Comparison of ENCODE assay signal across 1 cellular context in the genomic region with DNA sequence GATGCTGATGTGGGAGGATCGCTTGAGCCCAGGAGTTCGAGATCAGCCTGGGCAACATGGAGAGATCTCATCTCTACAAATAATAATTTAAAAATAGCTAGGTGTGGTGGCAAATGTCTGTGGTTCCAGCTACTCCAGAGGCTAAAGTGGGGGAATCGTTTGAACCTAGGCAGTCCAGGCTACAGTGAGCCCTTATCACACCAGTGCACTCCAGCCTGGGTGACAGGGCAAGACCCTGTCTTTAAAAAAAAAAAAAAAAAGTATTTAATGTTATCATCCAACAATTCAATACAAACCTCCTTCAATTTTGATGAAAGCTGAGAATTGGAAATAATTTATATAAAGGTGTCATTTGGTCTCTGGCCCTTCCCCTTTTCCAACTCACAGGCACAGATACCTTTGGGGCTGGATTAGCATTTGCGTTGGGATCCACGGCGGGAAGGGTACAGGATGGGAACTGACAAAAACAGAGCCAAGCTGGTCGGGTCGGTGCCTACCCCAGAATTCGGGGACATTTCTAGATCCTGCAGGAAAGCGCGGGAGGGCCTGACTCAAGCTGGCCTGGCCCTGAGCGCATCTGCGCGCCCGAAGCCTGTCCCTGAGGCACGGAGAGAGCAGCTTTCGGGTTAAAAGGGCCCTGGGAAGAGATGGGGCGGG.
TF ChIP-seq lines count a peak whose summit lies in the region.

No MANE protein-coding gene starts in this region.

TF ChIP-seq in IMR-90, 13 proteins besides CTCF, POLR2A, EP300 and RAD21:
- no peak for TF ChIP-seq NFE2L2 (IDR thresholded peaks at IDR 0.05; ENCODE audit: low read depth, low read length)
- TF ChIP-seq MXI1 (IDR thresholded peaks at IDR 0.05; ENCODE audit: borderline replicate concordance, low read depth, low read length), result no peak
- TF ChIP-seq USF2 (IDR thresholded peaks at IDR 0.05; ENCODE audit: low read depth, low read length), result no peak
- no peak for TF ChIP-seq MAZ (IDR thresholded peaks at IDR 0.05; ENCODE audit: borderline replicate concordance, low read depth, low read length)
